ENCODE assay signal across 9 cellular contexts in genomic region chr3:170033489-170033888, GRCh38. TPM values are rescaled to one million over a fixed set of nuclear protein-coding genes. Genes with fewer than 3 reads are reported as not detected.
DNase-seq lines count a peak whose midpoint lies in the region; ATAC-seq and TF ChIP-seq lines count a peak whose summit lies in the region.
"Had no signal": no experiment of that assay in that cellular context is flagged by ENCODE, and none has a peak within 500 bp of the region (broad histone marks: within the 10 kb centered on the region; RNA-seq: fewer than 3 reads in every experiment).

No MANE protein-coding gene starts in this region.

- no peak overlapping the region for H2AFZ ChIP-seq in smooth muscle cell (ENCODE audit: low read depth)

- H3K27ac ChIP-seq in BLaER1 treated with 17β-estradiol and CSF1 and Interleukin-3, amounts not matched to agents 10 nM and 100 nM = peak overlapping the region in 4 of 11 experiments; percentile 10 to 36 (median 31); a peak in 4 of 22 replicates
- H3K27ac ChIP-seq in smooth muscle cell (ENCODE audit: low read depth) (no peak overlapping the region), thyroid gland (no peak overlapping the region)

- H3K4me1 ChIP-seq in BLaER1 treated with 17β-estradiol and CSF1 and Interleukin-3, amounts not matched to agents 10 nM and 100 nM = peaks cover 8 to 45% (median 37%) of the 10 kb centered on the region in 10 experiments; a peak in 19 of 20 replicates
- H3K4me1 ChIP-seq in smooth muscle cell (ENCODE audit: low read depth) (peaks cover 3% of the 10 kb centered on the region), thyroid gland (peaks cover 4 to 6% of the 10 kb centered on the region in 2 donors)

- 0 out of 20 replicates have a peak overlapping the region, but pooled peaks of 1 of the 10 experiments have one; percentile 20 for H3K4me3 ChIP-seq in BLaER1 treated with 17β-estradiol and CSF1 and Interleukin-3, amounts not matched to agents 10 nM and 100 nM
- H3K4me3 ChIP-seq in smooth muscle cell = no peak overlapping the region
- no peak overlapping the region for H3K4me3 ChIP-seq in thyroid gland (replicated peaks in 1 of 3)

- TF ChIP-seq CTCF in smooth muscle cell (IDR thresholded peaks at IDR 0.05; ENCODE audit: borderline replicate concordance, insufficient read depth, poor library complexity, severe bottlenecking) (no peak), thyroid gland (IDR thresholded peaks at IDR 0.05) (no peak)

- H3K4me2 ChIP-seq in BLaER1 treated with 17β-estradiol and CSF1 and Interleukin-3, amounts not matched to agents 10 nM and 100 nM = peak overlapping the region; percentile 12 to 72 (median 60)
- H3K4me2 ChIP-seq in smooth muscle cell = no peak overlapping the region

- DNase-seq in MV-4-11 (lab: John Stamatoyannopoulos, UW) (peak; percentile 69), smooth muscle cell (lab: John Stamatoyannopoulos, UW; ENCODE audit: unreplicated experiment) (no peak), cerebellar nuclear complex (lab: John Stamatoyannopoulos, UW) (no peak), thyroid gland (no peak)
- DNase-seq in activated CD4-positive, alpha-beta T cell treated with anti-CD3 and anti-CD28 coated beads, Interleukin-2, amount 50 U/mL, for 1 hour = peak; percentile 41
- peak; percentile 25 for DNase-seq in effector CD4-positive, alpha-beta T cell
- DNase-seq: activated B cell treated with CpG ODN at 0.5 μM for 24 hours had no signal

- H3K36me3 ChIP-seq in BLaER1 treated with 17β-estradiol and CSF1 and Interleukin-3, amounts not matched to agents 10 nM and 100 nM = no peaks in the 10 kb centered on the region
- H3K36me3 ChIP-seq in smooth muscle cell (ENCODE audit: low read depth) (no peaks in the 10 kb centered on the region), thyroid gland (no peaks in the 10 kb centered on the region)

- no peaks in the 10 kb centered on the region for H3F3A ChIP-seq in smooth muscle cell (ENCODE audit: low read depth)

- 88% methylated on average over 8 of the region's 8 CpGs for WGBS in smooth muscle cell (ENCODE audit: low lambda C conversion rate)
- 85 to 90% methylated on average over 8 of the region's 8 CpGs for WGBS in thyroid gland, 2 donors

- TF ChIP-seq POLR2A in thyroid gland (IDR thresholded peaks at IDR 0.05) = no peak

- peaks cover 7 to 12% (median 9%) of the 10 kb centered on the region in 11 experiments; a peak in 16 of 22 replicates for H3K9me3 ChIP-seq in BLaER1 treated with 17β-estradiol and CSF1 and Interleukin-3, amounts not matched to agents 10 nM and 100 nM (replicated peaks in 1 of 11)
- H3K9me3 ChIP-seq in smooth muscle cell (replicated peaks; ENCODE audit: low read depth) (no peaks in the 10 kb centered on the region), thyroid gland (no peaks in the 10 kb centered on the region)

- H3K9ac ChIP-seq in BLaER1 treated with 17β-estradiol and CSF1 and Interleukin-3, amounts not matched to agents 10 nM and 100 nM = no peak overlapping the region
- H3K9ac ChIP-seq in smooth muscle cell (ENCODE audit: low read depth) = no peak overlapping the region

- ATAC-seq in GM21528 (IDR thresholded peaks at IDR 0.05; ENCODE audit: low FRiP score, unreplicated experiment) = no peak

- no peaks in the 10 kb centered on the region; a peak in 1 of 22 replicates for H4K20me1 ChIP-seq in BLaER1 treated with 17β-estradiol and CSF1 and Interleukin-3, amounts not matched to agents 10 nM and 100 nM
- no peaks in the 10 kb centered on the region for H4K20me1 ChIP-seq in smooth muscle cell (ENCODE audit: low read depth)

- intact Hi-C loops in thyroid gland (cut with DNase I) = no loop called here

- H3K27me3 ChIP-seq in BLaER1 treated with 17β-estradiol and CSF1 and Interleukin-3, amounts not matched to agents 10 nM and 100 nM = peaks cover 16 to 25% (median 20%) of the 10 kb centered on the region in 11 experiments
- H3K27me3 ChIP-seq in smooth muscle cell (ENCODE audit: low read depth) = peaks cover 13% of the 10 kb centered on the region
- H3K27me3 ChIP-seq in thyroid gland = no peaks in the 10 kb centered on the region

- no peaks in the 10 kb centered on the region for H3K79me2 ChIP-seq in smooth muscle cell (ENCODE audit: low read depth)

RNA-seq across cellular contexts. Expression of gene GPR160, which starts 4.3 kb away (rescaled TPM):
- total RNA-seq in smooth muscle cell = 2.3 TPM in 1 of 2 replicates, not detected in the other
- 0.83 TPM in 1 of 2 replicates, not detected in the other for polyA plus RNA-seq in smooth muscle cell
- 10 to 100 TPM in 2 of 4 donors, 1 to 10 TPM in 2; 9.3 to 17.5 (median 10.1) TPM for total RNA-seq in thyroid gland

Comparison
In these comparisons a context has a peak if more than half of its experiments do, and no peak if none do; other contexts are left out.
1. DNase-seq: peak in MV-4-11 (single experiment), activated CD4-positive, alpha-beta T cell treated with anti-CD3 and anti-CD28 coated beads, Interleukin-2, amount 50 U/mL, for 1 hour (single experiment) and effector CD4-positive, alpha-beta T cell (single experiment); none in smooth muscle cell (single experiment), cerebellar nuclear complex (0 of 2) and thyroid gland (0 of 2).